8 cellular contexts compared by ENCODE assay signal in the genomic region with DNA sequence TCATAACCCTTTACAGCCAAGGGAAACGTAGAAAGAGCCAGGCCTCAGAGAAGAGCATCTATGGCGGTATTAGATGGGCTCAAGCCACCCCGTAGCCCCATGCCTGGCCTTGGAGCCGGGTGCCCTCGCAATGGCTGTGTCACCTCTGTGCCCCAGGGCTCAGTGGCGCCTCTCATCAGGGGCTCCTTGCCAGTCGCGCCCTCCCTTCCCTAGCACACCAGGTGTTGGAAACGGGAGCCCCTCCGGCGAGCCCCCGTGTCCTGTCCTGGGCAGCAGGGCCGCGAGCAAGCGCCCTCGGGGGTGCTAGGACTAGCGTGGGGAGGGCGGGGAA. TPM values are rescaled to one million over a fixed set of nuclear protein-coding genes. Genes with fewer than 3 reads are reported as not detected.
DNase-seq lines count a peak whose midpoint lies in the region; ATAC-seq and TF ChIP-seq lines count a peak whose summit lies in the region.

No MANE protein-coding gene starts in this region.

- peaks cover 9% of the 10 kb centered on the region for H3K4me1 ChIP-seq in upper lobe of right lung

- H3K9me3 Mint-ChIP-seq in memory B cell = peaks cover 30% of the 10 kb centered on the region

- peaks cover 40% of the 10 kb centered on the region for H3K36me3 Mint-ChIP-seq in memory B cell

- peaks cover 15% of the 10 kb centered on the region for H3K4me1 Mint-ChIP-seq in memory B cell

- no peaks in the 10 kb centered on the region for H3K27me3 ChIP-seq in AG04450 (ENCODE audit: control insufficient read depth, insufficient read depth, low read length)
- H3K27me3 ChIP-seq in brain microvascular endothelial cell (replicated peaks) = no peaks in the 10 kb centered on the region
- no peaks in the 10 kb centered on the region for H3K27me3 ChIP-seq in upper lobe of right lung

- CTCF ChIA-PET in AG04450 (lab: Charles Lee) = no interaction called here

- in situ Hi-C loops in brain microvascular endothelial cell (cut with HindIII; ENCODE audit: low pct_ligation_motif_present, low sequenced_read_pairs) = no loop called here

- DNase-seq in AG04450 (ENCODE audit: low read depth, low spot score) (no peak), brain microvascular endothelial cell (no peak), memory B cell (ENCODE audit: low spot score in 2 of 2) (peak in 1 of 2 donors; percentile 16), upper lobe of right lung (no peak), NCI-H2227 (lab: John Stamatoyannopoulos, UW; ENCODE audit: unreplicated experiment) (no peak), SHP77 (lab: John Stamatoyannopoulos, UW) (no peak), NCI-H146 (lab: John Stamatoyannopoulos, UW) (no peak)

- H3K36me3 ChIP-seq in brain microvascular endothelial cell (replicated peaks) (peaks cover 14% of the 10 kb centered on the region), upper lobe of right lung (peaks cover 5% of the 10 kb centered on the region)

- peak overlapping the region; percentile 97 for H3K4me3 Mint-ChIP-seq in memory B cell

- H3K4me3 ChIP-seq in AG04450 (ENCODE audit: low read depth, low read length) = peak overlapping the region; percentile 90
- H3K4me3 ChIP-seq in brain microvascular endothelial cell (ENCODE audit: low read depth, low read length) = peak overlapping the region; percentile 86
- H3K4me3 ChIP-seq in upper lobe of right lung = peak overlapping the region; percentile 79

- intact Hi-C loops in upper lobe of right lung (cut with DNase I) = no loop called here

- H3K27ac Mint-ChIP-seq in memory B cell = peak overlapping the region; percentile 93

- ATAC-seq in HG02763 (IDR thresholded peaks at IDR 0.05; ENCODE audit: unreplicated experiment) (peak; percentile 31), memory B cell (ENCODE audit: low read depth) (peak; percentile 2), upper lobe of right lung (no peak)

- H3K27me3 Mint-ChIP-seq in memory B cell = no peaks in the 10 kb centered on the region

- H3K9me3 ChIP-seq in AG04450 (ENCODE audit: control insufficient read depth, insufficient read depth, low read length) (peaks cover 73% of the 10 kb centered on the region), upper lobe of right lung (peaks cover 6% of the 10 kb centered on the region)

- H3K27ac ChIP-seq in AG04450 (ENCODE audit: low read depth, low read length) = peak overlapping the region; percentile 75
- H3K27ac ChIP-seq in brain microvascular endothelial cell = peak overlapping the region; percentile 37
- H3K27ac ChIP-seq in upper lobe of right lung = peak overlapping the region; percentile 87

- no peak for TF ChIP-seq CTCF in AG04450 (IDR thresholded peaks at IDR 0.05; ENCODE audit: low read depth, low read length)
- TF ChIP-seq CTCF in brain microvascular endothelial cell (IDR thresholded peaks at IDR 0.05; ENCODE audit: low read depth, low read length, missing control alignments) = no peak
- TF ChIP-seq CTCF in upper lobe of right lung (IDR thresholded peaks at IDR 0.05) = no peak

- POLR2A ChIA-PET in AG04450 (lab: Yijun Ruan, JAX) = no interaction called here

RNA-seq across cellular contexts. Expression of a gene that starts 0.5 kb away (rescaled TPM):
- 3.6 and 4.6 TPM in 2 replicates for polyA plus RNA-seq in AG04450 (2011; rRNA removed)
- 5.2 and 6.2 TPM in 2 replicates for polyA minus RNA-seq in AG04450 (2011; rRNA and poly(A)+ RNA removed)
- 5.8 TPM for total RNA-seq in upper lobe of right lung

RNA-seq across cellular contexts. Expression of a gene that starts 11.9 kb away (rescaled TPM):
- polyA plus RNA-seq in AG04450 (2011; rRNA removed) = 2.7 and 3.1 TPM in 2 replicates
- 3.5 and 7.0 TPM in 2 replicates for polyA minus RNA-seq in AG04450 (2011; rRNA and poly(A)+ RNA removed)
- 5.0 TPM for total RNA-seq in upper lobe of right lung

RNA-seq across cellular contexts. Expression of a gene that starts 27.3 kb away (rescaled TPM):
- polyA plus RNA-seq in AG04450 (2011; rRNA removed) = 0.10 and 0.27 TPM in 2 replicates
- polyA minus RNA-seq in AG04450 (2011; rRNA and poly(A)+ RNA removed) = not detected in 2 replicates
- total RNA-seq in upper lobe of right lung = 0.90 TPM

RNA-seq across cellular contexts. Expression of a gene that starts 30.7 kb away (rescaled TPM):
- 6.2 and 8.4 TPM in 2 replicates for polyA plus RNA-seq in AG04450 (2011; rRNA removed)
- 8.9 and 13.1 TPM in 2 replicates for polyA minus RNA-seq in AG04450 (2011; rRNA and poly(A)+ RNA removed)
- 17.7 TPM for total RNA-seq in upper lobe of right lung

RNA-seq across cellular contexts. Expression of a gene that starts 55.6 kb away (rescaled TPM):
- polyA plus RNA-seq in AG04450 (2011; rRNA removed) = 4.9 TPM in 2 replicates
- polyA minus RNA-seq in AG04450 (2011; rRNA and poly(A)+ RNA removed) = 8.7 and 10.2 TPM in 2 replicates
- 15.4 TPM for total RNA-seq in upper lobe of right lung

Comparison
In these comparisons a context has a peak if more than half of its experiments do, and no peak if none do; other contexts are left out.
1. H3K27ac ChIP-seq: peak in every context shown above with its lines; median percentile 87 in upper lobe of right lung; 75 in AG04450; 37 in brain microvascular endothelial cell.